Comparison of ENCODE assay signal across 11 cellular contexts in genomic region chr4:6199344-6199921, GRCh38. TPM values are rescaled to one million over a fixed set of nuclear protein-coding genes. Genes with fewer than 3 reads are reported as not detected.
DNase-seq lines count a peak whose midpoint lies in the region; ATAC-seq and TF ChIP-seq lines count a peak whose summit lies in the region.
"Had no signal": no experiment of that assay in that cellular context is flagged by ENCODE, and none has a peak within 500 bp of the region (broad histone marks: within the 10 kb centered on the region; RNA-seq: fewer than 3 reads in every experiment).

No MANE protein-coding gene starts in this region.

- ATAC-seq in GM18909 (IDR thresholded peaks at IDR 0.05; ENCODE audit: poor library complexity, unreplicated experiment), result no peak

- peaks cover 13% of the 10 kb centered on the region for H3K9me3 Mint-ChIP-seq in activated CD4-positive, alpha-beta memory T cell treated with anti-CD3 and anti-CD28 coated beads, Interleukin-2, amount 10 ng/mL, durations not matched to agents 7 days and 5 days

- 0 to 4% (median 3%) methylated on average over 10 to 60 of the region's 60 CpGs for WGBS in stomach, 5 donors
- 2 to 4% methylated on average over 22 to 39 of the region's 60 CpGs for WGBS in thyroid gland, 2 donors

- H3K27me3 Mint-ChIP-seq in activated CD4-positive, alpha-beta memory T cell treated with anti-CD3 and anti-CD28 coated beads, Interleukin-2, amount 10 ng/mL, durations not matched to agents 7 days and 5 days, result no peaks in the 10 kb centered on the region

- H3K36me3 ChIP-seq in stomach, result no peaks in the 10 kb centered on the region
- no peaks in the 10 kb centered on the region for H3K36me3 ChIP-seq in thyroid gland
- H3K36me3 ChIP-seq: neutrophil had no signal

- peak overlapping the region in 1 of 5 donors; percentile 47 for H3K27ac ChIP-seq in stomach
- H3K27ac ChIP-seq in thyroid gland, result no peak overlapping the region
- H3K27ac ChIP-seq: neutrophil had no signal

- intact Hi-C loops in stomach (cut with DNase I; ENCODE audit: low total_unique reads), result no loop called here
- intact Hi-C loops in thyroid gland (cut with DNase I), result no loop called here

- POLR2A ChIA-PET in activated CD4-positive, alpha-beta memory T cell treated with anti-CD3 and anti-CD28 coated beads, Interleukin-2, amount 10 ng/mL, durations not matched to agents 7 days and 5 days (lab: Charles Lee), result interaction anchor here (0.7 to 6.8 kb wide), 22 partner anchors 18 to 157 kb away, joined by 3 to 568 read pairs (median 6); no protein-coding TSS in a partner anchor

- no peak for TF ChIP-seq CTCF in stomach (IDR thresholded peaks at IDR 0.05)
- no peak for TF ChIP-seq CTCF in thyroid gland (IDR thresholded peaks at IDR 0.05)

- H3K4me3 Mint-ChIP-seq in activated CD4-positive, alpha-beta memory T cell treated with anti-CD3 and anti-CD28 coated beads, Interleukin-2, amount 10 ng/mL, durations not matched to agents 7 days and 5 days, result peak overlapping the region; percentile 92

- H3K4me3 ChIP-seq in iPS-11a (ENCODE audit: low read depth, low read length) (peak overlapping the region; percentile 29), stomach (peak overlapping the region; percentile 50 to 78 (median 61)), thyroid gland (replicated peaks in 1 of 3) (peak overlapping the region in 1 of 3 donors; percentile 48)

- H3K9me3 ChIP-seq in stomach (peaks cover 0 to 9% (median 8%) of the 10 kb centered on the region in 4 donors), thyroid gland (no peaks in the 10 kb centered on the region)
- H3K9me3 ChIP-seq: neutrophil had no signal

- no peak for TF ChIP-seq POLR2A in stomach (IDR thresholded peaks at IDR 0.05)
- no peak for TF ChIP-seq POLR2A in thyroid gland (IDR thresholded peaks at IDR 0.05)

- CTCF ChIA-PET in activated CD4-positive, alpha-beta memory T cell treated with anti-CD3 and anti-CD28 coated beads, Interleukin-2, amount 10 ng/mL, durations not matched to agents 7 days and 5 days (lab: Charles Lee), result interaction anchor here (1.0 to 4.1 kb wide), 13 partner anchors 9 to 201 kb away, joined by 3 to 62 read pairs (median 5); no protein-coding TSS in a partner anchor

- peak overlapping the region; percentile 95 for H3K27ac Mint-ChIP-seq in activated CD4-positive, alpha-beta memory T cell treated with anti-CD3 and anti-CD28 coated beads, Interleukin-2, amount 10 ng/mL, durations not matched to agents 7 days and 5 days
- H3K27ac Mint-ChIP-seq: dendritic cell treated with granulocyte-macrophage colony-stimulating factor and Interleukin-4, amounts not matched to agents 40 ng/mL and 50 ng/mL, for 4 days had no signal

- peaks cover 52% of the 10 kb centered on the region for H3K36me3 Mint-ChIP-seq in activated CD4-positive, alpha-beta memory T cell treated with anti-CD3 and anti-CD28 coated beads, Interleukin-2, amount 10 ng/mL, durations not matched to agents 7 days and 5 days (ENCODE audit: low read depth)

- H3K4me1 ChIP-seq in stomach (peaks cover 22 to 29% (median 27%) of the 10 kb centered on the region in 4 donors), thyroid gland (peaks cover 5 to 15% of the 10 kb centered on the region in 2 donors)

- peak; percentile 86 for DNase-seq in NK-92 treated with Interleukin-12 subunit alpha and Interleukin-12 subunit beta, amount 100 ng/mL, for 24 hours (lab: John Stamatoyannopoulos, UW)
- DNase-seq in NK-92 (lab: John Stamatoyannopoulos, UW; ENCODE audit: unreplicated experiment), result no peak
- peak; percentile 68 for DNase-seq in activated CD4-positive, alpha-beta memory T cell treated with anti-CD3 and anti-CD28 coated beads, Interleukin-2, amount 10 ng/mL, durations not matched to agents 7 days and 5 days
- no peak for DNase-seq in stomach
- DNase-seq in thyroid gland, result no peak
- DNase-seq in mesenteric fat pad (ENCODE audit: low spot score), result no peak

- peaks cover 50% of the 10 kb centered on the region for H3K4me1 Mint-ChIP-seq in activated CD4-positive, alpha-beta memory T cell treated with anti-CD3 and anti-CD28 coated beads, Interleukin-2, amount 10 ng/mL, durations not matched to agents 7 days and 5 days

- no peak for TF ChIP-seq EP300 in stomach (IDR thresholded peaks at IDR 0.05)

- peaks cover 10 to 78% (median 48%) of the 10 kb centered on the region in 3 donors for H3K27me3 ChIP-seq in stomach
- H3K27me3 ChIP-seq in thyroid gland, result peaks cover 9% of the 10 kb centered on the region

RNA-seq across cellular contexts. Expression of gene JAKMIP1, which starts 0.9 kb away (rescaled TPM):
- total RNA-seq in activated CD4-positive, alpha-beta memory T cell treated with anti-CD3 and anti-CD28 coated beads, Interleukin-2, amount 10 ng/mL, durations not matched to agents 7 days and 5 days, result 10 to 100 TPM; 43.8 to 44.4 TPM
- 10 to 100 TPM in 1 of 5 donors, under 1 TPM in 2, not detected in 2; 0.18 to 10.3 (median 0.87) TPM for total RNA-seq in stomach
- under 1 TPM; 0.40 to 0.62 (median 0.46) TPM for polyA plus RNA-seq in stomach
- 1 to 10 TPM in 2 of 4 donors, under 1 TPM in 2; 0.67 to 1.9 (median 1.1) TPM for total RNA-seq in thyroid gland
- 0.10 TPM for total RNA-seq in mesenteric fat pad
- total RNA-seq: RPMI7951 had no signal

Comparison
In these comparisons a context has a peak if more than half of its experiments do, and no peak if none do; other contexts are left out.
1. DNase-seq: peak in NK-92 treated with Interleukin-12 subunit alpha and Interleukin-12 subunit beta, amount 100 ng/mL, for 24 hours (single experiment) and activated CD4-positive, alpha-beta memory T cell treated with anti-CD3 and anti-CD28 coated beads, Interleukin-2, amount 10 ng/mL, durations not matched to agents 7 days and 5 days (single experiment); none in NK-92 (single experiment), stomach (single experiment), thyroid gland (0 of 2) and mesenteric fat pad (single experiment).